13 cellular contexts compared by ENCODE assay signal in genomic region chr15:61169904-61170695, GRCh38. TPM values are rescaled to one million over a fixed set of nuclear protein-coding genes. Genes with fewer than 3 reads are reported as not detected.
DNase-seq lines count a peak whose midpoint lies in the region; ATAC-seq, FAIRE-seq and TF ChIP-seq lines count a peak whose summit lies in the region.
"Had no signal": no experiment of that assay in that cellular context is flagged by ENCODE, and none has a peak within 500 bp of the region (broad histone marks: within the 10 kb centered on the region; RNA-seq: fewer than 3 reads in every experiment).

No MANE protein-coding gene starts in this region.

- no peaks in the 10 kb centered on the region for H3K9me2 ChIP-seq in GM23248 (ENCODE audit: insufficient read depth)
- H3K9me2 ChIP-seq: SK-N-SH had no signal

- H3K27me3 ChIP-seq in BLaER1 (no peaks in the 10 kb centered on the region), GM12878 (replicated peaks in 1 of 2; ENCODE audit: control insufficient read depth in 2 of 2, insufficient read depth in 2 of 2, low read length in 1 of 2) (no peaks in the 10 kb centered on the region; a peak in 2 of 4 replicates), GM23248 (replicated peaks; ENCODE audit: insufficient read depth) (no peaks in the 10 kb centered on the region)

- ATAC-seq in GM18873 (IDR thresholded peaks at IDR 0.05; ENCODE audit: low FRiP score, unreplicated experiment) (peak; percentile 52), GM12878 (peak; percentile 45)

- no peak overlapping the region for H2AFZ ChIP-seq in GM12878 (ENCODE audit: control insufficient read depth, low read depth, low read length)
- H2AFZ ChIP-seq in GM23248: no peak overlapping the region
- H2AFZ ChIP-seq: parathyroid adenoma had no signal

- TF ChIP-seq EP300 in GM12878 (IDR thresholded peaks at IDR 0.05; ENCODE audit: borderline replicate concordance in 1 of 2, control insufficient read depth in 1 of 2, low read depth in 2 of 2, low read length in 2 of 2): no peak

- TF ChIP-seq POLR2A in NB4 (IDR thresholded peaks at IDR 0.05; ENCODE audit: extremely low read depth, insufficient read length) (no peak), GM12878 (IDR thresholded peaks at IDR 0.05; ENCODE audit: low read depth, low read length) (no peak)

- FAIRE-seq in GM12878 (lab: Jason Lieb, UNC): peak; percentile 75
- FAIRE-seq: islet of Langerhans had no signal

- no peaks in the 10 kb centered on the region for H3F3A ChIP-seq in GM23248 (ENCODE audit: insufficient read depth)

- intact Hi-C loops in GM12878 (cut with micrococcal nuclease; ENCODE audit: unreplicated experiment): loop anchor here (10.0 kb wide), 1 partner anchor 665 kb away; no protein-coding TSS in a partner anchor

- H3K4me2 ChIP-seq in BLaER1: peak overlapping the region; percentile 79
- H3K4me2 ChIP-seq in GM12878 (ENCODE audit: control insufficient read depth, insufficient read depth): peak overlapping the region; percentile 57
- no peak overlapping the region for H3K4me2 ChIP-seq in GM23248 (ENCODE audit: unreplicated experiment)
- H3K4me2 ChIP-seq: SK-N-SH had no signal

- WGBS in GM12878 (ENCODE audit: insufficient coverage, insufficient replicate concordance, low lambda C conversion rate, missing lambda C conversion rate): 25% methylated on average over 9 of the region's 9 CpGs
- 92% methylated on average over 9 of the region's 9 CpGs for WGBS in GM23248 (ENCODE audit: low coverage in 1 of 2, low lambda C conversion rate in 2 of 2, missing lambda C conversion rate in 2 of 2), 2 experiments

- peak; percentile 25 for DNase-seq in NB4 (ENCODE audit: low read depth)
- DNase-seq in GM12878 (ENCODE audit: low read depth, low spot score): peak; percentile 15
- DNase-seq in hypothalamus (lab: John Stamatoyannopoulos, UW): no peak
- no peak for DNase-seq in GM23248
- DNase-seq in GM20000 (ENCODE audit: low spot score): no peak
- DNase-seq in GM03348 (ENCODE audit: low spot score): no peak
- DNase-seq: CD8-positive, alpha-beta memory T cell; NCI-H187 treated with DMSO at 0.1 percent for 48 hours; SK-N-SH had no signal

- H3K9me3 ChIP-seq in BLaER1 (no peaks in the 10 kb centered on the region), GM12878 (replicated peaks; ENCODE audit: control insufficient read depth, insufficient read depth, low read length) (no peaks in the 10 kb centered on the region), GM23248 (ENCODE audit: low read depth) (no peaks in the 10 kb centered on the region)
- H3K9me3 ChIP-seq: SK-N-SH had no signal

- BruUV-seq in GM12878 (replicated peaks; lab: Mats Ljungman, UMichigan): no TSS peak

- SMC1A ChIA-PET in GM12878 (lab: Charles Lee; ENCODE audit: uncharacterized antibody, unreplicated experiment): interaction anchor here (0.7 kb wide), 1 partner anchor 206 kb away, joined by 3 read pairs; no protein-coding TSS in a partner anchor

- CTCF ChIA-PET in GM12878 (lab: Yijun Ruan, JAX): interaction anchor here (0.6 to 1.9 kb wide), 2 partner anchors 631 to 664 kb away, joined by 3 to 6 read pairs; no protein-coding TSS in a partner anchor

- TF ChIP-seq CTCF in NB4 (IDR thresholded peaks at IDR 0.05; ENCODE audit: low read depth, low read length): no peak
- TF ChIP-seq CTCF in GM12878 (IDR thresholded peaks at IDR 0.05 in 2 of 3, conservative IDR thresholded peaks at IDR 0.05 in 1 of 3; ENCODE audit: control insufficient read depth in 2 of 3, extremely low read depth in 1 of 3, insufficient read depth in 1 of 3, low read depth in 3 of 3, low read length in 3 of 3): 0 out of 6 replicates have a peak, but pooled peaks of 1 of the 3 experiments have one; percentile 4
- no peak for TF ChIP-seq CTCF in GM20000 (IDR thresholded peaks at IDR 0.05; ENCODE audit: extremely low read depth, missing control alignments)

- H3K79me2 ChIP-seq in GM12878 (ENCODE audit: control insufficient read depth, insufficient read depth, low read length): no peaks in the 10 kb centered on the region
- H3K79me2 ChIP-seq in GM23248 (ENCODE audit: insufficient read depth): no peaks in the 10 kb centered on the region
- H3K79me2 ChIP-seq: parathyroid adenoma had no signal

- no peak for TF ChIP-seq RAD21 in GM12878 (IDR thresholded peaks at IDR 0.05; ENCODE audit: insufficient read depth, low read depth, low read length)

- H3K4me3 ChIP-seq in BLaER1 (peak overlapping the region; percentile 34; the same call in 1 of the 2 replicates), NB4 (ENCODE audit: low read depth, low read length) (no peak overlapping the region), GM12878 (no peak overlapping the region), GM23248 (no peak overlapping the region)

- no peaks in the 10 kb centered on the region for H4K20me1 ChIP-seq in BLaER1
- no peaks in the 10 kb centered on the region for H4K20me1 ChIP-seq in GM12878 (ENCODE audit: control insufficient read depth, insufficient read depth)
- no peaks in the 10 kb centered on the region; the same call in 1 of the 2 replicates for H4K20me1 ChIP-seq in GM23248 (ENCODE audit: insufficient read depth)

- in situ Hi-C loops in GM12878 (cut with MboI) (loop anchor here (5.0 kb wide), 1 partner anchor 662 kb away; no protein-coding TSS in a partner anchor), GM23248 (cut with MboI) (no loop called here)

- RAD21 ChIA-PET in GM12878 (lab: Charles Lee; ENCODE audit: unreplicated experiment): interaction anchor here (0.6 kb wide), 1 partner anchor 40 kb away, joined by 3 read pairs; no protein-coding TSS in a partner anchor

- peaks cover 43% of the 10 kb centered on the region for H3K4me1 ChIP-seq in BLaER1
- H3K4me1 ChIP-seq in GM12878 (ENCODE audit: control insufficient read depth, insufficient read depth, low read length): peaks cover 10% of the 10 kb centered on the region
- no peaks in the 10 kb centered on the region for H3K4me1 ChIP-seq in GM23248 (ENCODE audit: insufficient read depth)
- H3K4me1 ChIP-seq: parathyroid adenoma had no signal

- no peaks in the 10 kb centered on the region for H3K36me3 ChIP-seq in BLaER1
- H3K36me3 ChIP-seq in GM12878 (ENCODE audit: control insufficient read depth in 2 of 2, insufficient read depth in 2 of 2, low read length in 1 of 2): no peaks in the 10 kb centered on the region
- H3K36me3 ChIP-seq in GM23248 (ENCODE audit: low read depth): no peaks in the 10 kb centered on the region

- H3K27ac ChIP-seq in BLaER1: peak overlapping the region; percentile 80
- H3K27ac ChIP-seq in GM12878 (ENCODE audit: control insufficient read depth, insufficient read depth): no peak overlapping the region
- H3K27ac ChIP-seq in GM23248: no peak overlapping the region
- H3K27ac ChIP-seq: parathyroid adenoma had no signal

- peak overlapping the region; percentile 61; the same call in 1 of the 2 replicates for H3K9ac ChIP-seq in BLaER1
- H3K9ac ChIP-seq in GM12878 (ENCODE audit: control insufficient read depth, insufficient read depth, low read length): no peak overlapping the region
- no peak overlapping the region for H3K9ac ChIP-seq in GM23248
- H3K9ac ChIP-seq: parathyroid adenoma, SK-N-SH had no signal

- POLR2A ChIA-PET in GM12878 (lab: Charles Lee): no interaction called here

TF ChIP-seq in GM12878, 131 proteins besides CTCF, POLR2A, EP300 and RAD21 (continues in another document):
- TF ChIP-seq HDAC2 (IDR thresholded peaks at IDR 0.05) (no peak), BCL11A (IDR thresholded peaks at IDR 0.05; ENCODE audit: low read depth, low read length) (no peak), ESRRA (IDR thresholded peaks at IDR 0.05; ENCODE audit: low read length) (no peak), ZNF207 (IDR thresholded peaks at IDR 0.05; ENCODE audit: borderline replicate concordance) (no peak), SIN3A (IDR thresholded peaks at IDR 0.05; ENCODE audit: low read depth, low read length) (no peak), CEBPB (IDR thresholded peaks at IDR 0.05; ENCODE audit: borderline replicate concordance in 1 of 2, low read depth in 2 of 2, low read length in 2 of 2) (no peak), SMARCA5 (IDR thresholded peaks at IDR 0.05) (no peak), POLR2AphosphoS5 (IDR thresholded peaks at IDR 0.05; ENCODE audit: low read length) (no peak), E4F1 (IDR thresholded peaks at IDR 0.05; ENCODE audit: borderline replicate concordance, partially characterized antibody) (no peak)

RNA-seq across cellular contexts. Expression of gene RORA, which starts 59.0 kb away (rescaled TPM):
- total RNA-seq in GM12878 (2013; cell fraction: nucleolus; rRNA removed): 250 and 271 TPM in 2 replicates
- total RNA-seq in GM12878 (2014; rRNA removed): 10.6 and 11.8 TPM in 2 replicates
- 11.6 and 11.9 TPM in 2 replicates for total RNA-seq in GM12878 (2014; rRNA removed; fragmentation: Illumina TruSeq; extraction: Trizol)
- total RNA-seq in GM12878 (2021): 10.9 and 12.3 TPM in 2 replicates
- 4.0 TPM for polyA plus RNA-seq in GM12878 (2011; ENCODE audit: low read depth)
- polyA plus RNA-seq in GM12878 (2011; rRNA removed): 57.9 and 63.9 TPM in 2 replicates
- polyA plus RNA-seq in GM12878 (2011; cell fraction: cytosol; rRNA removed): 63.4 and 66.7 TPM in 2 replicates
- polyA plus RNA-seq in GM12878 (2011; cell fraction: nucleus; rRNA removed): 126 and 148 TPM in 2 replicates
- 6.5 and 8.5 TPM in 2 replicates for polyA plus RNA-seq in GM12878 (2012)
- polyA plus RNA-seq in GM12878 (2014; fragmentation: Illumina TruSeq; extraction: Trizol): 7.0 and 7.3 TPM in 2 replicates
- polyA plus RNA-seq in GM12878 (2014; fragmentation: Nextera tagmentation; extraction: Ambion mirVana): 1 to 10 TPM; 1.9 to 2.8 TPM
- 7.3 and 8.4 TPM in 2 replicates for polyA plus RNA-seq in GM12878 (2014; rRNA removed)
- 10 to 100 TPM; 17.2 to 17.4 TPM for polyA plus RNA-seq in GM12878 (2016; fragmentation: Nextera tagmentation; extraction: Ambion mirVana)
- polyA minus RNA-seq in GM12878 (2011; rRNA and poly(A)+ RNA removed): 194 and 219 TPM in 2 replicates
- 42.2 and 45.2 TPM in 2 replicates for polyA minus RNA-seq in GM12878 (2011; cell fraction: cytosol; rRNA and poly(A)+ RNA removed)
- 156 and 279 TPM in 2 replicates for polyA minus RNA-seq in GM12878 (2011; cell fraction: nucleus; rRNA and poly(A)+ RNA removed)
- total RNA-seq in GM23248 (2014; rRNA removed; shearing (Covaris generic)): 8.0 and 13.2 TPM in 2 replicates
- 9.6 and 10.4 TPM in 2 replicates for polyA plus RNA-seq in GM23248 (2016; fragmentation: Nextera tagmentation; extraction: Ambion mirVana)

Comparison
In these comparisons a context has a peak if more than half of its experiments do, and no peak if none do; other contexts are left out.
1. DNase-seq: peak in NB4 (single experiment) and GM12878 (single experiment); none in hypothalamus (0 of 51), GM23248 (single experiment), GM20000 (single experiment) and GM03348 (single experiment).